ENCODE assay signal across 29 cellular contexts in genomic region chr4:108126806-108127205, GRCh38. TPM values are rescaled to one million over a fixed set of nuclear protein-coding genes. Genes with fewer than 3 reads are reported as not detected.
DNase-seq lines count a peak whose midpoint lies in the region; ATAC-seq and TF ChIP-seq lines count a peak whose summit lies in the region.
"Had no signal": no experiment of that assay in that cellular context is flagged by ENCODE, and none has a peak within 500 bp of the region (broad histone marks: within the 10 kb centered on the region; RNA-seq: fewer than 3 reads in every experiment).

No MANE protein-coding gene starts in this region.

- H3K36me3 Mint-ChIP-seq in activated T-cell treated with anti-CD3 and anti-CD28 coated beads, Interleukin-2, amount 50 U/mL, for 72 hours (ENCODE audit: insufficient read depth in 2 of 2), result peaks cover 3 to 21% of the 10 kb centered on the region in 2 donors
- peaks cover 50% of the 10 kb centered on the region for H3K36me3 Mint-ChIP-seq in activated naive CD8-positive, alpha-beta T cell treated with anti-CD3 and anti-CD28 coated beads for 36 hours
- H3K36me3 Mint-ChIP-seq in stimulated activated naive CD8-positive, alpha-beta T cell treated with anti-CD3 and anti-CD28 coated beads, Interleukin-15, Interleukin-2, amounts not matched to agents 100 ng/mL and 50 ng/mL, for 24 hours (ENCODE audit: low read depth), result peaks cover 22% of the 10 kb centered on the region
- H3K36me3 Mint-ChIP-seq: naive B cell had no signal

- H3K9me3 ChIP-seq in HEK293 (ENCODE audit: control insufficient read depth, insufficient read depth, low read depth, low read length), result no peaks in the 10 kb centered on the region
- H3K9me3 ChIP-seq in WERI-Rb-1 (ENCODE audit: severe bottlenecking), result no peaks in the 10 kb centered on the region
- H3K9me3 ChIP-seq: ascending aorta, heart right ventricle, SJCRH30, tibial nerve had no signal

- CTCF ChIA-PET in HEK293 (lab: Yijun Ruan, JAX), result interaction anchor here (0.7 kb wide), 1 partner anchor 41 kb away, joined by 5 read pairs; no protein-coding TSS in a partner anchor

- DNase-seq in activated T-cell treated with anti-CD3 and anti-CD28 coated beads, Interleukin-2, amount 50 U/mL, for 72 hours, result no peak
- no peak for DNase-seq in activated T-cell treated with anti-CD3 and anti-CD28 coated beads, Interleukin-2, amount 50 U/mL, for 48 hours
- DNase-seq in activated naive CD8-positive, alpha-beta T cell treated with anti-CD3 and anti-CD28 coated beads for 36 hours, result no peak
- no peak for DNase-seq in epidermal melanocyte (ENCODE audit: insufficient read length, low spot score)
- DNase-seq in WERI-Rb-1, result no peak
- DNase-seq: activated CD4-positive, alpha-beta T cell treated with anti-CD3 and anti-CD28 coated beads for 1 hour; activated gamma-delta T cell treated with Interleukin-2 at 50 U/mL for 16 hours; caudate nucleus; cortex of kidney; effector memory CD8-positive, alpha-beta T cell; foreskin keratinocyte; GM23248; heart right ventricle; HFFc6; Karpas-422; naive B cell; NCI-H1436 treated with DMSO at 0.1 percent for 48 hours; NCI-H774; SJCRH30 had no signal

- H3K27ac ChIP-seq in HEK293 (ENCODE audit: extremely low read depth, low read depth, low read length), result no peak overlapping the region
- H3K27ac ChIP-seq in WERI-Rb-1, result no peak overlapping the region
- H3K27ac ChIP-seq: ascending aorta, foreskin keratinocyte, GM23248, heart right ventricle, SJCRH30, skin epidermis, tibial nerve had no signal

- no peaks in the 10 kb centered on the region for H3K27me3 ChIP-seq in WERI-Rb-1 (ENCODE audit: insufficient read depth, low read depth, severe bottlenecking)
- H3K27me3 ChIP-seq: ascending aorta, foreskin keratinocyte, heart right ventricle, SJCRH30, tibial nerve had no signal

- no peaks in the 10 kb centered on the region for H3K9me3 Mint-ChIP-seq in activated T-cell treated with anti-CD3 and anti-CD28 coated beads, Interleukin-2, amount 50 U/mL, for 72 hours
- H3K9me3 Mint-ChIP-seq in activated naive CD8-positive, alpha-beta T cell treated with anti-CD3 and anti-CD28 coated beads for 36 hours, result no peaks in the 10 kb centered on the region
- H3K9me3 Mint-ChIP-seq in stimulated activated naive CD8-positive, alpha-beta T cell treated with anti-CD3 and anti-CD28 coated beads, Interleukin-15, Interleukin-2, amounts not matched to agents 100 ng/mL and 50 ng/mL, for 24 hours, result no peaks in the 10 kb centered on the region
- H3K9me3 Mint-ChIP-seq: effector memory CD8-positive, alpha-beta T cell; HFFc6; mesothelial cell of epicardium; naive B cell had no signal

- H3K27ac Mint-ChIP-seq in activated T-cell treated with anti-CD3 and anti-CD28 coated beads, Interleukin-2, amount 50 U/mL, for 72 hours, result peak overlapping the region; percentile 89
- H3K27ac Mint-ChIP-seq in activated naive CD8-positive, alpha-beta T cell treated with anti-CD3 and anti-CD28 coated beads for 36 hours, result peak overlapping the region; percentile 83
- peak overlapping the region; percentile 91 for H3K27ac Mint-ChIP-seq in stimulated activated naive CD8-positive, alpha-beta T cell treated with anti-CD3 and anti-CD28 coated beads, Interleukin-15, Interleukin-2, amounts not matched to agents 100 ng/mL and 50 ng/mL, for 24 hours
- H3K27ac Mint-ChIP-seq: HFFc6, naive B cell had no signal

- POLR2A ChIA-PET in HEK293 (lab: Yijun Ruan, JAX), result no interaction called here

- peak; percentile 51 to 60 for ATAC-seq in activated T-cell treated with anti-CD3 and anti-CD28 coated beads, Interleukin-2, amount 50 U/mL, for 72 hours (replicated peaks in 1 of 2)
- ATAC-seq: effector memory CD8-positive, alpha-beta T cell; esophagus mucosa; foreskin keratinocyte; GM12878; heart right ventricle; HepG2 had no signal

- H3K4me1 ChIP-seq in HEK293 (ENCODE audit: control insufficient read depth, insufficient read depth, low read length), result no peaks in the 10 kb centered on the region
- H3K4me1 ChIP-seq: ascending aorta, foreskin keratinocyte, heart right ventricle, SJCRH30, tibial nerve had no signal

- H3K4me3 Mint-ChIP-seq in activated T-cell treated with anti-CD3 and anti-CD28 coated beads, Interleukin-2, amount 50 U/mL, for 72 hours, result peak overlapping the region; percentile 42 to 68
- peak overlapping the region; percentile 50 for H3K4me3 Mint-ChIP-seq in activated naive CD8-positive, alpha-beta T cell treated with anti-CD3 and anti-CD28 coated beads for 36 hours
- H3K4me3 Mint-ChIP-seq in stimulated activated naive CD8-positive, alpha-beta T cell treated with anti-CD3 and anti-CD28 coated beads, Interleukin-15, Interleukin-2, amounts not matched to agents 100 ng/mL and 50 ng/mL, for 24 hours, result peak overlapping the region; percentile 59
- H3K4me3 Mint-ChIP-seq: effector memory CD8-positive, alpha-beta T cell; HFFc6; mesothelial cell of epicardium had no signal

- H3K36me3 ChIP-seq in HEK293 (ENCODE audit: control insufficient read depth in 2 of 2, insufficient read depth in 1 of 2, low read length in 2 of 2), result no peaks in the 10 kb centered on the region
- H3K36me3 ChIP-seq in WERI-Rb-1, result no peaks in the 10 kb centered on the region
- H3K36me3 ChIP-seq: ascending aorta, heart right ventricle, SJCRH30, tibial nerve had no signal

- H3K4me3 ChIP-seq in HEK293 (ENCODE audit: low read depth, low read length) (no peak overlapping the region), WERI-Rb-1 (ENCODE audit: low read depth, low read length) (no peak overlapping the region)
- H3K4me3 ChIP-seq: ascending aorta, GM12878, GM23248, heart right ventricle, SJCRH30, skin epidermis, tibial nerve had no signal

- H3K27me3 Mint-ChIP-seq in activated T-cell treated with anti-CD3 and anti-CD28 coated beads, Interleukin-2, amount 50 U/mL, for 72 hours (ENCODE audit: low read depth), result no peaks in the 10 kb centered on the region
- no peaks in the 10 kb centered on the region for H3K27me3 Mint-ChIP-seq in activated naive CD8-positive, alpha-beta T cell treated with anti-CD3 and anti-CD28 coated beads for 36 hours
- H3K27me3 Mint-ChIP-seq in stimulated activated naive CD8-positive, alpha-beta T cell treated with anti-CD3 and anti-CD28 coated beads, Interleukin-15, Interleukin-2, amounts not matched to agents 100 ng/mL and 50 ng/mL, for 24 hours, result no peaks in the 10 kb centered on the region

- TF ChIP-seq CTCF in HEK293 (tag by site-specific recombination; IDR thresholded peaks at IDR 0.05) (no peak), WERI-Rb-1 (IDR thresholded peaks at IDR 0.05; ENCODE audit: low read depth, low read length) (no peak)

- H3K4me1 Mint-ChIP-seq in activated T-cell treated with anti-CD3 and anti-CD28 coated beads, Interleukin-2, amount 50 U/mL, for 72 hours (ENCODE audit: low read depth), result peaks cover 82% of the 10 kb centered on the region
- H3K4me1 Mint-ChIP-seq in activated naive CD8-positive, alpha-beta T cell treated with anti-CD3 and anti-CD28 coated beads for 36 hours, result peaks cover 75% of the 10 kb centered on the region
- peaks cover 86% of the 10 kb centered on the region for H3K4me1 Mint-ChIP-seq in stimulated activated naive CD8-positive, alpha-beta T cell treated with anti-CD3 and anti-CD28 coated beads, Interleukin-15, Interleukin-2, amounts not matched to agents 100 ng/mL and 50 ng/mL, for 24 hours (ENCODE audit: low read depth)

TF ChIP-seq in HEK293, 187 proteins besides CTCF, POLR2A, EP300 and RAD21:
- no peak for TF ChIP-seq ZNF830 (tag by site-specific recombination; IDR thresholded peaks at IDR 0.05; ENCODE audit: low read depth)
- peak; percentile 91 for TF ChIP-seq SP7 (tag by site-specific recombination; IDR thresholded peaks at IDR 0.05)

RNA-seq across cellular contexts. Expression of gene LEF1, which starts 41.9 kb away (rescaled TPM):
- total RNA-seq in activated T-cell treated with anti-CD3 and anti-CD28 coated beads, Interleukin-2, amount 50 U/mL, for 72 hours, result 100 to 1,000 TPM; 130 to 175 TPM
- 100 to 1,000 TPM; 211 to 239 TPM for total RNA-seq in activated naive CD8-positive, alpha-beta T cell treated with anti-CD3 and anti-CD28 coated beads for 36 hours
- total RNA-seq: ascending aorta, GM23248, pulmonary artery endothelial cell had no signal
